In the genomic region with DNA sequence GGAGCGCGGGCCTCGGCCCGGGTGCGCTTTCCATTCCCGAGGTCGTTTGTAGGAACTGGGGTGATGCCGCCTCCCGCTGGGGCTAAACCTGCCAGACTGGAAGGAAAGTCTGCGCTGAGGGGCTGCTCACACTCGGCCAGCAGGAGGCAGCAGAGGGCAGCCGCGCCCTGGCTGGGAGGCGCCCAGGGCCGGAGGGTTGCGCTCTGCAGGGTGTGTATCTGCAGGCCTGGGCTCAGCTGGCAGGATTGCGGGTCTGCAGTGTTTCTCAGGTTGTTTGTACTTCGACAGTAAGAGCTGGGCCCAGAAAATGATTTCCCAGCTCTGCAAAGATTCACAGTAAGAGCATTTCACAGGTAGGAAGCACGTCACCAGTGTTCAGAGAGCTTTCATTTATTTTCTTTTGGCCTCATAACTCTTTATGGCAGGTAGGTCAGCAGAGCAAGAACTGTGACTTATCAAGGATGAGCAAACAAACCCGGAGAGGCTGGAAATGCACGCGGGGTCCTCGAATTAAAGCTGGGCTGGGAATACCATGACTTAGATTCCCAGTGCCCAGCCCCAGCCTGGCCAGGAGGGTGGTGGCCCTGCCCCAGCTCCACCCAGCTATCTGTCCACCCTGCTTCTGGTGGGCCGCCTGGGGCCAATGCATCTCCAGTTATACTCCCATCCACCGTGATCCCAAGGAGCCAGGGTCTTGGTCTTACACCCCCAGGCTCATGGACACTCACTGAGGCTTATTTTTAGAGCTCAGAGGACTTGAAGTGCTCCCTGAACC, we compare ENCODE assay signal across 8 cellular contexts. TPM values are rescaled to one million over a fixed set of nuclear protein-coding genes. Genes with fewer than 3 reads are reported as not detected.
DNase-seq lines count a peak whose midpoint lies in the region; ATAC-seq and TF ChIP-seq lines count a peak whose summit lies in the region.

No MANE protein-coding gene starts in this region.

- H3K9me3 ChIP-seq in spleen, result no peaks in the 10 kb centered on the region

- H3K36me3 ChIP-seq in spleen, result no peaks in the 10 kb centered on the region

- H3K4me1 ChIP-seq in spleen, result peaks cover 0 to 9% (median 6%) of the 10 kb centered on the region in 6 donors

- H3K27ac Mint-ChIP-seq in T-helper 2 cell treated with Interferon-gamma antibody and Interleukin-4, amounts not matched to agents 5 μg/mL and 100 μg/mL, for 36 hours, result no peak overlapping the region

- no peak for TF ChIP-seq POLR2A in spleen (IDR thresholded peaks at IDR 0.05)

- 19 to 26% (median 24%) methylated on average over 18 to 25 of the region's 25 CpGs for WGBS in spleen, 5 donors

- no peaks in the 10 kb centered on the region for H3K9me3 Mint-ChIP-seq in T-helper 2 cell treated with Interferon-gamma antibody and Interleukin-4, amounts not matched to agents 5 μg/mL and 100 μg/mL, for 36 hours

- TF ChIP-seq CTCF in C4-2B (conservative IDR thresholded peaks at IDR 0.05), result peak; percentile 98
- peak; percentile 90 to 97 (median 95) for TF ChIP-seq CTCF in spleen (IDR thresholded peaks at IDR 0.05 in 8 of 11, conservative IDR thresholded peaks at IDR 0.05 in 3 of 11)

- H3K27me3 ChIP-seq in spleen (replicated peaks in 1 of 7), result peaks cover 0 to 45% (median 0%) of the 10 kb centered on the region in 7 donors

- ATAC-seq in GM19455 (IDR thresholded peaks at IDR 0.05; ENCODE audit: unreplicated experiment), result peak; percentile 96
- peak; percentile 98 for ATAC-seq in HG03521 (IDR thresholded peaks at IDR 0.05; ENCODE audit: unreplicated experiment)

- DNase-seq in T-helper 2 cell treated with Interferon-gamma antibody and Interleukin-4, amounts not matched to agents 5 μg/mL and 100 μg/mL, for 36 hours (ENCODE audit: low spot score), result peak; percentile 72
- DNase-seq in amniotic epithelial cell (ENCODE audit: low read depth) (peak; percentile 43), hepatic stellate cell (ENCODE audit: low spot score) (peak; percentile 85), spleen (peak; percentile 94), NCI-H146 treated with DMSO at 0.1 percent for 48 hours (lab: John Stamatoyannopoulos, UW; ENCODE audit: unreplicated experiment) (no peak)

- no peak overlapping the region for H3K27ac ChIP-seq in C4-2B
- H3K27ac ChIP-seq in spleen, result no peak overlapping the region

- no peak overlapping the region for H3K4me3 ChIP-seq in spleen

- no peak overlapping the region for H3K4me3 Mint-ChIP-seq in T-helper 2 cell treated with Interferon-gamma antibody and Interleukin-4, amounts not matched to agents 5 μg/mL and 100 μg/mL, for 36 hours

- peaks cover 9% of the 10 kb centered on the region for H3K27me3 Mint-ChIP-seq in T-helper 2 cell treated with Interferon-gamma antibody and Interleukin-4, amounts not matched to agents 5 μg/mL and 100 μg/mL, for 36 hours (ENCODE audit: low read depth)

- peaks cover 2% of the 10 kb centered on the region for H3K4me1 Mint-ChIP-seq in T-helper 2 cell treated with Interferon-gamma antibody and Interleukin-4, amounts not matched to agents 5 μg/mL and 100 μg/mL, for 36 hours (ENCODE audit: low read depth)

- no peaks in the 10 kb centered on the region for H3K36me3 Mint-ChIP-seq in T-helper 2 cell treated with Interferon-gamma antibody and Interleukin-4, amounts not matched to agents 5 μg/mL and 100 μg/mL, for 36 hours (ENCODE audit: low read depth)

- intact Hi-C loops in spleen (cut with DNase I; ENCODE audit: low total_unique reads), result loop anchor here (2.0 to 10.0 kb wide), 2 partner anchors 137 to 249 kb away; no protein-coding TSS in a partner anchor

RNA-seq across cellular contexts. Expression of gene PPP2R2D, which starts 15.2 kb away (rescaled TPM):
- 10 to 100 TPM; 28.0 to 41.2 (median 35.3) TPM for total RNA-seq in spleen
- polyA plus RNA-seq in spleen, result 10 to 100 TPM; 15.6 to 21.0 (median 17.3) TPM
